27 cellular contexts compared by ENCODE assay signal in the genomic region with DNA sequence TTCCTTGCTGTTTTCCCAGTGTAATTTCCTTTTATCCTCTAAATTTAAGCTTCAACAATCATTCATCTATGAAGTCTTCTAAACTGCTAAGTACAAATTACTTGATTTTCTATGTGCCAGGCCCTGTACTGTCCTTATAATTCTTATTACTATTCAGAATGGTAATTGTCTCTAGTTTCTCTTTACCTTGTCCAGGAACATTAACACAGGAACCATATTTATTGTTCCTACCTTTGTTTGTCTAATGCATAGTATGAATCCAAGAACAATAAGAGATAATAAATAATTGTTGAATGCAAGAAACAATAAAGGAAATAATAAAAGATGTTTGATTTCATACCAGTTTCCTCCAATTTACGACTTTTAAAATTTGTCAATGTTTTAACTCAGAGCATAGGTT.
"Had no signal": no experiment of that assay in that cellular context is flagged by ENCODE, and none has a peak within 500 bp of the region (broad histone marks: within the 10 kb centered on the region; RNA-seq: fewer than 3 reads in every experiment).

No MANE protein-coding gene starts in this region.

- H3K4me3 ChIP-seq: stomach, suprapubic skin, testis, thoracic aorta, thyroid gland, tibial artery, tibial nerve, transverse colon, upper lobe of left lung, upper lobe of right lung, uterus, vagina had no signal

- DNase-seq: stimulated activated CD4-positive, alpha-beta T cell treated with anti-CD3 and anti-CD28 coated beads, Interleukin-2, amount 100 ng/mL, for 48 hours; stimulated activated CD4-positive, alpha-beta T cell treated with anti-CD3 and anti-CD28 coated beads, Interleukin-4, amount 100 ng/mL, for 1 hour; stimulated activated CD4-positive, alpha-beta T cell treated with anti-CD3 and anti-CD28 coated beads, Interleukin-4, amount 100 ng/mL, for 24 hours; stimulated activated CD4-positive, alpha-beta T cell treated with anti-CD3 and anti-CD28 coated beads, Interleukin-4, amount 100 ng/mL, for 4 hours; stimulated activated CD8-positive, alpha-beta memory T cell treated with anti-CD3 and anti-CD28 coated beads, Interleukin-4, amount 100 ng/mL, for 48 hours; stimulated activated naive B cell treated with anti-CD40 and anti-IgM and Interleukin-4, amounts not matched to agents 10 μg/mL and 1 μg/mL and 100 μg/mL, for 72 hours; stimulated activated naive CD4-positive, alpha-beta T cell; stimulated activated naive CD4-positive, alpha-beta T cell treated with Interleukin-2 at 50 U/mL for 16 hours; stimulated activated naive CD8-positive, alpha-beta T cell treated with anti-CD3 and anti-CD28 coated beads, Interleukin-15, amount 100 ng/mL, for 72 hours; stimulated activated naive CD8-positive, alpha-beta T cell treated with anti-CD3 and anti-CD28 coated beads, Interleukin-15, Interleukin-2, amounts not matched to agents 100 U/mL and 50 U/mL, for 24 hours; stomach; substantia nigra; testis; thyroid gland; tibial artery; transverse colon; trophoblast cell; upper lobe of left lung; upper lobe of right lung; uterus had no signal

- H3K27me3 ChIP-seq: stomach, suprapubic skin, testis, thyroid gland, tibial artery, tibial nerve, transverse colon, upper lobe of left lung, upper lobe of right lung, uterus, vagina had no signal

- H3K9me3 ChIP-seq: stomach, suprapubic skin, testis, thyroid gland, tibial nerve, transverse colon, upper lobe of left lung, upper lobe of right lung, uterus, vagina had no signal

- H3K36me3 ChIP-seq: stomach, suprapubic skin, thoracic aorta, thyroid gland, tibial artery, tibial nerve, transverse colon, upper lobe of left lung, upper lobe of right lung, uterus, vagina had no signal

- ATAC-seq: stimulated activated effector memory CD8-positive, alpha-beta T cell treated with anti-CD3 and anti-CD28 coated beads, Interleukin-12 subunit alpha, Interleukin-12 subunit beta, amount 100 ng/mL, for 72 hours; stimulated activated memory B cell treated with anti-CD40 and anti-IgM and Interleukin-4, amounts not matched to agents 10 μg/mL and 1 μg/mL and 100 μg/mL, for 72 hours; stimulated activated naive B cell treated with anti-CD40 and anti-IgM and Interleukin-4, amounts not matched to agents 10 μg/mL and 1 μg/mL and 100 μg/mL, for 72 hours; stimulated activated naive CD8-positive, alpha-beta T cell treated with anti-CD3 and anti-CD28 coated beads, Interleukin-15, amount 100 ng/mL, for 72 hours; stimulated activated naive CD8-positive, alpha-beta T cell treated with anti-CD3 and anti-CD28 coated beads, Interleukin-15, Interleukin-2, amounts not matched to agents 100 U/mL and 50 U/mL, for 24 hours; upper lobe of right lung had no signal

- FAIRE-seq: urothelium cell line had no signal

- H3K4me1 ChIP-seq: stomach, suprapubic skin, testis, thyroid gland, tibial artery, tibial nerve, transverse colon, upper lobe of left lung, upper lobe of right lung, uterus, vagina had no signal

- H3K27ac ChIP-seq: stomach, suprapubic skin, testis, thoracic aorta, thyroid gland, tibial artery, tibial nerve, transverse colon, upper lobe of left lung, upper lobe of right lung, uterus, vagina had no signal
